Comparison of ENCODE assay signal across 21 cellular contexts in the genomic region with DNA sequence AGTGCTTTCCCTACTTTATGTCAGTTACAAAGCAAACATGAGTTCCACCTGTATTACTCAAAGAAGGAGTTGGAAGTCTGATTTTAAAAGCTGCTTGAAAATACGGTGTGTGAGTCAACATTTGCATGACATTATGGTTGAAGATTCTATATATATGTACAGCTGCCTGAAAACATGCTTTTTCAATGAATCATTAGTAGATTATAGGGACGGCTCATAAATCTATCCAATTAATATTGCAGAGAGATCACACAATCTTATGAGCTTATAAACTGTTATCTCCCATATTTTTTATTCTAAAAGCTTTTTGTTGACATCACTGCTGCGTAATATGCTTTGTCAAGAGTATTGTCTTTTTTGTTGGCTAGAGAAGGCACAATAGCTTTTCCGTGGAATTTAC.
DNase-seq lines count a peak whose midpoint lies in the region; ATAC-seq, FAIRE-seq and TF ChIP-seq lines count a peak whose summit lies in the region.
"Had no signal": no experiment of that assay in that cellular context is flagged by ENCODE, and none has a peak within 500 bp of the region (broad histone marks: within the 10 kb centered on the region; RNA-seq: fewer than 3 reads in every experiment).

No MANE protein-coding gene starts in this region.

- H4K20me1 ChIP-seq in PC-3 (ENCODE audit: low read length) (no peaks in the 10 kb centered on the region), astrocyte (ENCODE audit: insufficient read depth, low read length) (no peaks in the 10 kb centered on the region)

- H3K4me1 Mint-ChIP-seq in astrocyte (ENCODE audit: low read depth, unreplicated experiment) (peaks cover 2% of the 10 kb centered on the region), mesothelial cell of epicardium (peaks cover 17% of the 10 kb centered on the region)

- H3K4me2 ChIP-seq in PC-3 (ENCODE audit: low read length): no peak overlapping the region; the same call in 1 of the 2 replicates
- no peak overlapping the region for H3K4me2 ChIP-seq in astrocyte (ENCODE audit: low read length)

- no peak for TF ChIP-seq POLR2A in H54 (IDR thresholded peaks at IDR 0.05; ENCODE audit: low read depth, low read length)

- H3K36me3 Mint-ChIP-seq in astrocyte (ENCODE audit: low read depth, unreplicated experiment): no peaks in the 10 kb centered on the region
- H3K36me3 Mint-ChIP-seq in mesothelial cell of epicardium: no peaks in the 10 kb centered on the region
- H3K36me3 Mint-ChIP-seq: activated naive CD4-positive, alpha-beta T cell treated with anti-CD3 and anti-CD28 coated beads, Interleukin-2, amount 50 U/mL, for 72 hours; WTC11 had no signal

- FAIRE-seq in H54 (lab: Jason Lieb, UNC): peak; percentile 76
- FAIRE-seq in astrocyte (lab: Jason Lieb, UNC): no peak
- FAIRE-seq: endothelial cell of umbilical vein, RCC 7860, small intestine had no signal

- no peaks in the 10 kb centered on the region for H3K27me3 ChIP-seq in PC-3 (ENCODE audit: low read length)
- no peaks in the 10 kb centered on the region for H3K27me3 ChIP-seq in astrocyte (ENCODE audit: insufficient read depth, low read length)
- H3K27me3 ChIP-seq: ascending aorta, heart right ventricle had no signal

- CTCF ChIA-PET in PC-3 (lab: Charles Lee): interaction anchor here (0.6 to 1.1 kb wide), 2 partner anchors 656 to 874 kb away, joined by 3 read pairs; a partner anchor contains a TSS

- intact Hi-C loops in PC-3 (cut with micrococcal nuclease): loop anchor here (10.0 kb wide), 2 partner anchors 579 to 799 kb away; no protein-coding TSS in a partner anchor

- ATAC-seq in PC-3: peak; percentile 94
- no peak for ATAC-seq in HG02798 (IDR thresholded peaks at IDR 0.05; ENCODE audit: poor library complexity, unreplicated experiment)
- ATAC-seq in HG02763 (IDR thresholded peaks at IDR 0.05; ENCODE audit: unreplicated experiment): no peak
- ATAC-seq: activated naive CD4-positive, alpha-beta T cell treated with anti-CD3 and anti-CD28 coated beads, Interleukin-2, amount 50 U/mL, for 72 hours; heart right ventricle; left cardiac atrium; WTC11 had no signal

- DNase-seq in H54 (ENCODE audit: insufficient read length, low spot score) (peak; percentile 19), PC-3 (peak; percentile 73), astrocyte (ENCODE audit: low read depth) (peak; percentile 4), mesothelial cell of epicardium (ENCODE audit: low spot score in 2 of 2, unreplicated experiment in 2 of 2) (no peak), nucleus accumbens (lab: John Stamatoyannopoulos, UW) (no peak)
- DNase-seq: heart right ventricle; left cardiac atrium; NCI-H1092; NCI-H187 treated with DMSO at 0.1 percent for 48 hours; NCI-H526; small intestine; stimulated activated CD4-positive, alpha-beta T cell treated with anti-CD3 and anti-CD28 coated beads, Interleukin-2, amount 100 ng/mL, for 24 hours; T1000 had no signal

- H3K27me3 Mint-ChIP-seq in astrocyte (ENCODE audit: low read depth, unreplicated experiment): no peaks in the 10 kb centered on the region
- no peaks in the 10 kb centered on the region for H3K27me3 Mint-ChIP-seq in mesothelial cell of epicardium (ENCODE audit: low read depth)

- H3K27ac Mint-ChIP-seq in astrocyte (ENCODE audit: unreplicated experiment) (no peak overlapping the region), mesothelial cell of epicardium (peak overlapping the region; percentile 10)
- H3K27ac Mint-ChIP-seq: activated naive CD4-positive, alpha-beta T cell treated with anti-CD3 and anti-CD28 coated beads, Interleukin-2, amount 50 U/mL, for 72 hours; WTC11 had no signal

- H3K4me1 ChIP-seq in PC-3 (ENCODE audit: insufficient read depth, low read length) (peaks cover 13% of the 10 kb centered on the region), astrocyte (ENCODE audit: insufficient read depth, low read length) (no peaks in the 10 kb centered on the region)
- H3K4me1 ChIP-seq: ascending aorta, heart right ventricle had no signal

- H3F3A ChIP-seq in PC-3 (ENCODE audit: low read length, unreplicated experiment): no peaks in the 10 kb centered on the region

- H3K9me3 Mint-ChIP-seq in astrocyte (ENCODE audit: unreplicated experiment) (no peaks in the 10 kb centered on the region), mesothelial cell of epicardium (peaks cover 6% of the 10 kb centered on the region)

- BruUV-seq in PC-3 (replicated peaks; lab: Mats Ljungman, UMichigan): no TSS peak

- H2AFZ ChIP-seq in PC-3 (ENCODE audit: low read length) (no peak overlapping the region), astrocyte (ENCODE audit: low read depth, low read length) (no peak overlapping the region)

- H3K79me2 ChIP-seq in PC-3 (ENCODE audit: low read length) (no peaks in the 10 kb centered on the region), astrocyte (ENCODE audit: insufficient read depth, low read length) (no peaks in the 10 kb centered on the region)

- no peaks in the 10 kb centered on the region for H3K9me2 ChIP-seq in PC-3 (replicated peaks; ENCODE audit: low read length)

- H3K9me3 ChIP-seq in PC-3 (ENCODE audit: low read length) (no peaks in the 10 kb centered on the region), astrocyte (ENCODE audit: insufficient read depth, low read depth, low read length) (no peaks in the 10 kb centered on the region)
- H3K9me3 ChIP-seq: ascending aorta had no signal

- no peak overlapping the region for H3K9ac ChIP-seq in PC-3 (ENCODE audit: low read length)
- no peak overlapping the region for H3K9ac ChIP-seq in astrocyte (ENCODE audit: low read length)

- H3K36me3 ChIP-seq in PC-3 (ENCODE audit: low read depth, low read length) (no peaks in the 10 kb centered on the region), astrocyte (ENCODE audit: insufficient read depth, low read length) (no peaks in the 10 kb centered on the region)
- H3K36me3 ChIP-seq: ascending aorta, heart right ventricle had no signal

- 0 out of 2 replicates have a peak overlapping the region, but pooled peaks have one; percentile 10 for H3K27ac ChIP-seq in PC-3 (ENCODE audit: low read length)
- H3K27ac ChIP-seq in astrocyte (ENCODE audit: low read depth, low read length): no peak overlapping the region
- H3K27ac ChIP-seq: ascending aorta, C4-2B, heart right ventricle had no signal

- POLR2A ChIA-PET in PC-3 (lab: Charles Lee; ENCODE audit: unreplicated experiment): no interaction called here

- TF ChIP-seq CTCF in PC-3 (conservative IDR thresholded peaks at IDR 0.05; ENCODE audit: low read depth, low read length): no peak
- no peak for TF ChIP-seq CTCF in astrocyte (IDR thresholded peaks at IDR 0.05; ENCODE audit: insufficient read depth, low read depth, low read length)
- TF ChIP-seq CTCF in mesothelial cell of epicardium (IDR thresholded peaks at IDR 0.05; ENCODE audit: unreplicated experiment): no peak

- H3K4me3 Mint-ChIP-seq in astrocyte (ENCODE audit: unreplicated experiment): no peak overlapping the region
- no peak overlapping the region for H3K4me3 Mint-ChIP-seq in mesothelial cell of epicardium
- H3K4me3 Mint-ChIP-seq: WTC11 had no signal

- H3K4me3 ChIP-seq in PC-3 (ENCODE audit: low read length): no peak overlapping the region
- no peak overlapping the region for H3K4me3 ChIP-seq in astrocyte (ENCODE audit: insufficient read depth, low read depth, low read length)
- H3K4me3 ChIP-seq: ascending aorta, heart right ventricle had no signal

Comparison
In these comparisons a context has a peak if more than half of its experiments do, and no peak if none do; other contexts are left out.
1. DNase-seq: peak in H54 (single experiment), PC-3 (single experiment) and astrocyte (single experiment); none in mesothelial cell of epicardium (0 of 2) and nucleus accumbens (0 of 56).